ENCODE assay signal across 1 cellular context in the genomic region with DNA sequence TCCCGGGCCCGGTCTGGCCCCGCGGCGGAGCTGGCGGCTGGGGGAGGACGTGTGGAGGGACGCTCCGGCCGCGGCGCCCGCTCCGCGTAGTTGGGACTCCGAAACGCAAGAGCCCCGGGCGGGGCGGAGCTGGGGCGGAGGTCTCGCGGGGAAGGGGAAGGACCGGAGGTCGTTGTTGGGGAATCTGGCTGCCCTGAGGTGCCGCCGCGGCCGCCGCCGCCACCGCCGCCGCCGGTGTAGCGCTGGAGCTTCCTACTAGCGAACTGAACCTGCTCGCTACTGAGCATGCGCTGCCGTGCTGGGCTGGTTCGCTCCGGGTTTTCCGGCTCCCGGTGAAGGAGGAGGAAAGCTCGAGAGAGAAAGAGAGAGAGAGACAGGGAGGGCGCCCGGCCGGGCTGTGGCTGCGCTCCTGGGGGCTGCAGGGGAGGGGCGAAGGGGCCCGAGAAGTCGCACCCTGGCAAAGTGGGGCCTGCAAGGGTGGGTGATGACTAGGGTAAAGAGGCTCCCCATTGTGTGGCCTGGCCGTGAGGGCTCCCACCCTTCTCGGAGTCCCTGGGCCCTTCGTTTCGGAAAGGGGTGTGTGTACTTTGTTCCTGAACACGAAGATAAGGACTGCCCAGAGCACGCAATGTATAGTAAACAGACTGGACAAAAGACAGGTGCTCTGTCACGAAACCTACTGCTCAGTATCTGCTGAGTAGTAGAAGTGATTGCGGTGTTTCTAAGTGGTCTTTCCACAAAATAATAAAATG.
TF ChIP-seq lines count a peak whose summit lies in the region.

TSS of gene SOS1 (minus strand) at position 281 of the 752 bp plus-strand sequence. CDS start 629 bp downstream, outside the sequence.

TF ChIP-seq in K562, 482 proteins besides CTCF, POLR2A, EP300 and RAD21 (continued from another document and continues in another):
- TF ChIP-seq, protein P1, sequence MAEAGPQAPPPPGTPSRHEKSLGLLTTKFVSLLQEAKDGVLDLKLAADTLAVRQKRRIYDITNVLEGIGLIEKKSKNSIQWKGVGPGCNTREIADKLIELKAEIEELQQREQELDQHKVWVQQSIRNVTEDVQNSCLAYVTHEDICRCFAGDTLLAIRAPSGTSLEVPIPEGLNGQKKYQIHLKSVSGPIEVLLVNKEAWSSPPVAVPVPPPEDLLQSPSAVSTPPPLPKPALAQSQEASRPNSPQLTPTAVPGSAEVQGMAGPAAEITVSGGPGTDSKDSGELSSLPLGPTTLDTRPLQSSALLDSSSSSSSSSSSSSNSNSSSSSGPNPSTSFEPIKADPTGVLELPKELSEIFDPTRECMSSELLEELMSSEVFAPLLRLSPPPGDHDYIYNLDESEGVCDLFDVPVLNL (CRISPR knock-in tag; IDR thresholded peaks at IDR 0.05; ENCODE audit: low read depth) = no peak
- TF ChIP-seq SMAD4 (CRISPR knock-in tag; conservative IDR thresholded peaks at IDR 0.05) (peak; percentile 64), RBM15 (IDR thresholded peaks at IDR 0.05; ENCODE audit: insufficient read depth, low read length) (no peak), ILF3 (IDR thresholded peaks at IDR 0.05; ENCODE audit: borderline replicate concordance) (no peak), RAD51 (IDR thresholded peaks at IDR 0.05; ENCODE audit: borderline replicate concordance, low read depth) (0 out of 2 replicates have a peak, but pooled peaks have one; percentile 28), MGA (IDR thresholded peaks at IDR 0.05) (peak; percentile 31; the same call in 1 of the 2 replicates), TEAD4 (IDR thresholded peaks at IDR 0.05; ENCODE audit: low read length) (no peak), TEAD4 (CRISPR knock-in tag; IDR thresholded peaks at IDR 0.05; ENCODE audit: borderline replicate concordance) (no peak), FOXM1 (IDR thresholded peaks at IDR 0.05; ENCODE audit: low read depth) (no peak), FOXM1 (CRISPR knock-in tag; IDR thresholded peaks at IDR 0.05; ENCODE audit: low read depth) (no peak), ZKSCAN3 (CRISPR knock-in tag; IDR thresholded peaks at IDR 0.05) (no peak), RBM17 (IDR thresholded peaks at IDR 0.05; ENCODE audit: borderline replicate concordance, low read depth, low read length) (no peak), PHTF2 (CRISPR knock-in tag; IDR thresholded peaks at IDR 0.05) (no peak; the same call in 1 of the 2 replicates), ZNF395 (CRISPR knock-in tag; IDR thresholded peaks at IDR 0.05) (0 out of 2 replicates have a peak, but pooled peaks have one; percentile 21), HDGF (IDR thresholded peaks at IDR 0.05) (no peak), CSDE1 (IDR thresholded peaks at IDR 0.05) (no peak), ETS1 (conservative IDR thresholded peaks at IDR 0.05; ENCODE audit: control insufficient read depth, low read depth, low read length) (no peak), TFAM (CRISPR knock-in tag; conservative IDR thresholded peaks at IDR 0.05) (no peak)
- TF ChIP-seq, protein P2, sequence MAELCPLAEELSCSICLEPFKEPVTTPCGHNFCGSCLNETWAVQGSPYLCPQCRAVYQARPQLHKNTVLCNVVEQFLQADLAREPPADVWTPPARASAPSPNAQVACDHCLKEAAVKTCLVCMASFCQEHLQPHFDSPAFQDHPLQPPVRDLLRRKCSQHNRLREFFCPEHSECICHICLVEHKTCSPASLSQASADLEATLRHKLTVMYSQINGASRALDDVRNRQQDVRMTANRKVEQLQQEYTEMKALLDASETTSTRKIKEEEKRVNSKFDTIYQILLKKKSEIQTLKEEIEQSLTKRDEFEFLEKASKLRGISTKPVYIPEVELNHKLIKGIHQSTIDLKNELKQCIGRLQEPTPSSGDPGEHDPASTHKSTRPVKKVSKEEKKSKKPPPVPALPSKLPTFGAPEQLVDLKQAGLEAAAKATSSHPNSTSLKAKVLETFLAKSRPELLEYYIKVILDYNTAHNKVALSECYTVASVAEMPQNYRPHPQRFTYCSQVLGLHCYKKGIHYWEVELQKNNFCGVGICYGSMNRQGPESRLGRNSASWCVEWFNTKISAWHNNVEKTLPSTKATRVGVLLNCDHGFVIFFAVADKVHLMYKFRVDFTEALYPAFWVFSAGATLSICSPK (IDR thresholded peaks at IDR 0.05; ENCODE audit: borderline replicate concordance) = no peak
- TF ChIP-seq, protein P3, sequence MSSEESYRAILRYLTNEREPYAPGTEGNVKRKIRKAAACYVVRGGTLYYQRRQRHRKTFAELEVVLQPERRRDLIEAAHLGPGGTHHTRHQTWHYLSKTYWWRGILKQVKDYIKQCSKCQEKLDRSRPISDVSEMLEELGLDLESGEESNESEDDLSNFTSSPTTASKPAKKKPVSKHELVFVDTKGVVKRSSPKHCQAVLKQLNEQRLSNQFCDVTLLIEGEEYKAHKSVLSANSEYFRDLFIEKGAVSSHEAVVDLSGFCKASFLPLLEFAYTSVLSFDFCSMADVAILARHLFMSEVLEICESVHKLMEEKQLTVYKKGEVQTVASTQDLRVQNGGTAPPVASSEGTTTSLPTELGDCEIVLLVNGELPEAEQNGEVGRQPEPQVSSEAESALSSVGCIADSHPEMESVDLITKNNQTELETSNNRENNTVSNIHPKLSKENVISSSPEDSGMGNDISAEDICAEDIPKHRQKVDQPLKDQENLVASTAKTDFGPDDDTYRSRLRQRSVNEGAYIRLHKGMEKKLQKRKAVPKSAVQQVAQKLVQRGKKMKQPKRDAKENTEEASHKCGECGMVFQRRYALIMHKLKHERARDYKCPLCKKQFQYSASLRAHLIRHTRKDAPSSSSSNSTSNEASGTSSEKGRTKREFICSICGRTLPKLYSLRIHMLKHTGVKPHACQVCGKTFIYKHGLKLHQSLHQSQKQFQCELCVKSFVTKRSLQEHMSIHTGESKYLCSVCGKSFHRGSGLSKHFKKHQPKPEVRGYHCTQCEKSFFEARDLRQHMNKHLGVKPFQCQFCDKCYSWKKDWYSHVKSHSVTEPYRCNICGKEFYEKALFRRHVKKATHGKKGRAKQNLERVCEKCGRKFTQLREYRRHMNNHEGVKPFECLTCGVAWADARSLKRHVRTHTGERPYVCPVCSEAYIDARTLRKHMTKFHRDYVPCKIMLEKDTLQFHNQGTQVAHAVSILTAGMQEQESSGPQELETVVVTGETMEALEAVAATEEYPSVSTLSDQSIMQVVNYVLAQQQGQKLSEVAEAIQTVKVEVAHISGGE (CRISPR knock-in tag; IDR thresholded peaks at IDR 0.05) = no peak; a peak in 1 of 6 replicates
- TF ChIP-seq, protein P4, sequence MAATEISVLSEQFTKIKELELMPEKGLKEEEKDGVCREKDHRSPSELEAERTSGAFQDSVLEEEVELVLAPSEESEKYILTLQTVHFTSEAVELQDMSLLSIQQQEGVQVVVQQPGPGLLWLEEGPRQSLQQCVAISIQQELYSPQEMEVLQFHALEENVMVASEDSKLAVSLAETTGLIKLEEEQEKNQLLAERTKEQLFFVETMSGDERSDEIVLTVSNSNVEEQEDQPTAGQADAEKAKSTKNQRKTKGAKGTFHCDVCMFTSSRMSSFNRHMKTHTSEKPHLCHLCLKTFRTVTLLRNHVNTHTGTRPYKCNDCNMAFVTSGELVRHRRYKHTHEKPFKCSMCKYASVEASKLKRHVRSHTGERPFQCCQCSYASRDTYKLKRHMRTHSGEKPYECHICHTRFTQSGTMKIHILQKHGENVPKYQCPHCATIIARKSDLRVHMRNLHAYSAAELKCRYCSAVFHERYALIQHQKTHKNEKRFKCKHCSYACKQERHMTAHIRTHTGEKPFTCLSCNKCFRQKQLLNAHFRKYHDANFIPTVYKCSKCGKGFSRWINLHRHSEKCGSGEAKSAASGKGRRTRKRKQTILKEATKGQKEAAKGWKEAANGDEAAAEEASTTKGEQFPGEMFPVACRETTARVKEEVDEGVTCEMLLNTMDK (IDR thresholded peaks at IDR 0.05; ENCODE audit: borderline replicate concordance, insufficient read depth, low read depth, low read length, poor library complexity, severe bottlenecking) = no peak
